9 cellular contexts compared by ENCODE assay signal in the genomic region with DNA sequence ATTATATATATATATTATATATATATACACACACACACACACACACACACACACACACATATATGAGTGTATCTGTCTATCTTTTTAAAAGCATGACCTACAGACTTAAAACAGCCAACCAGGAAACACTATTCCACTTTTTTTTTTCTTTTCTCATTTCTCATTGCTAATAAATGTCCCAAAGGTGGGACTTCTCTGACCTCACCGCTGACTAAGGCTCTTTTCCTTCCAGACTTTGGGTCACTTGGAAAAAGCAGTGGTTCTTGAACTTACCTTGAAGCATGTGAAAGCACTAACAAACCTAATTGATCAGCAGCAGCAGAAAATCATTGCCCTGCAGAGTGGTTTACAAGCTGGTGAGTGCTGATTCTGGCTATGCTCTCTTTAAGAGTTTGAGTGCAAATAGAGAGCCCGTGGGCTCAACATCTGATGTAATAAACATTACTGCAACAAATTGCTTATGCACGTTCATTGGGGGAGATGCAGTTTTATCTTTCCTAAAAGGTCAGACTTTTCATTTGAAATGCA. TPM values are rescaled to one million over a fixed set of nuclear protein-coding genes. Genes with fewer than 3 reads are reported as not detected.
DNase-seq lines count a peak whose midpoint lies in the region; ATAC-seq and TF ChIP-seq lines count a peak whose summit lies in the region.
"Had no signal": no experiment of that assay in that cellular context is flagged by ENCODE, and none has a peak within 500 bp of the region (broad histone marks: within the 10 kb centered on the region; RNA-seq: fewer than 3 reads in every experiment).

No MANE protein-coding gene starts in this region.

- TF ChIP-seq RAD21 in HCT116 (IDR thresholded peaks at IDR 0.05; ENCODE audit: low read depth) = no peak

- H3K9me2 ChIP-seq in HCT116 (ENCODE audit: insufficient read depth) = no peaks in the 10 kb centered on the region

- peaks cover 67 to 84% of the 10 kb centered on the region in 2 experiments for H3K4me1 ChIP-seq in HCT116 (ENCODE audit: control insufficient read depth in 1 of 2, insufficient read depth in 2 of 2, low read length in 2 of 2)
- H3K4me1 ChIP-seq in spleen = peaks cover 49 to 93% (median 81%) of the 10 kb centered on the region in 6 donors

- intact Hi-C loops in HCT116 (cut with micrococcal nuclease) = no loop called here
- intact Hi-C loops in spleen (cut with DNase I; ENCODE audit: low total_unique reads) = loop anchor here (5.0 to 10.0 kb wide), 2 partner anchors 154 to 266 kb away; no protein-coding TSS in a partner anchor

- no peak overlapping the region for H3K27ac ChIP-seq in HCT116 (ENCODE audit: low read depth, low read length)
- H3K27ac ChIP-seq in spleen = peak overlapping the region; percentile 37 to 99 (median 98)

- H3K27me3 ChIP-seq in HCT116 (ENCODE audit: insufficient read depth, low read length) (no peaks in the 10 kb centered on the region), spleen (replicated peaks in 1 of 7) (no peaks in the 10 kb centered on the region)

- H3K4me2 ChIP-seq in HCT116 (ENCODE audit: low read length) = peak overlapping the region; percentile 86

- CTCF ChIA-PET in HCT116 (lab: Charles Lee) = interaction anchor here (1.2 to 2.1 kb wide), 3 partner anchors 35 to 270 kb away, joined by 4 to 8 read pairs (median 5); no protein-coding TSS in a partner anchor

- no peak overlapping the region for H2AFZ ChIP-seq in HCT116 (ENCODE audit: low read depth, low read length, poor library complexity, severe bottlenecking)

- ATAC-seq in HCT116 (no peak), HG02610 (IDR thresholded peaks at IDR 0.05; ENCODE audit: unreplicated experiment) (no peak)

- POLR2A ChIA-PET in HCT116 (lab: Charles Lee) = interaction anchor here (1.4 to 5.1 kb wide), 4 partner anchors 13 to 45 kb away, joined by 4 to 39 read pairs (median 26); no protein-coding TSS in a partner anchor

- H3K4me3 ChIP-seq in HCT116 (replicated peaks in 1 of 2; ENCODE audit: low read depth in 1 of 2, low read length in 2 of 2) (peak overlapping the region; percentile 45 to 72; a peak in 3 of 4 replicates), WI38 (ENCODE audit: low read depth, low read length) (peak overlapping the region; percentile 70), foreskin fibroblast (ENCODE audit: low read depth in 1 of 2, low read length in 2 of 2) (peak overlapping the region; percentile 90 to 98), spleen (peak overlapping the region; percentile 88 to 99 (median 96))

- H3K79me2 ChIP-seq in HCT116 (ENCODE audit: insufficient read depth, low read length) = peaks cover 42% of the 10 kb centered on the region

- TF ChIP-seq POLR2A in HCT116 (IDR thresholded peaks at IDR 0.05; ENCODE audit: borderline replicate concordance, extremely low read depth, insufficient read depth, insufficient read length) (no peak), spleen (IDR thresholded peaks at IDR 0.05) (no peak)

- RAD21 ChIA-PET in HCT116 (lab: Charles Lee; ENCODE audit: low non-redundant PET in 1 of 2, low total read pairs in 2 of 2, uncharacterized antibody in 2 of 2, unreplicated experiment in 2 of 2) = no interaction called here

- WGBS in spleen, 5 donors = 24 to 57% (median 27%) methylated on average over 3 of the region's 3 CpGs

- peaks cover 8 to 31% of the 10 kb centered on the region in 2 experiments; a peak in 3 of 4 replicates for H3K36me3 ChIP-seq in HCT116 (ENCODE audit: control insufficient read depth in 1 of 2, insufficient read depth in 2 of 2, low read length in 2 of 2)
- H3K36me3 ChIP-seq in spleen = peaks cover 0 to 35% (median 12%) of the 10 kb centered on the region in 6 donors

- no peaks in the 10 kb centered on the region for H3K9me3 ChIP-seq in HCT116 (ENCODE audit: control insufficient read depth in 1 of 2, insufficient read depth in 1 of 2, low read depth in 1 of 2, low read length in 2 of 2)
- no peaks in the 10 kb centered on the region for H3K9me3 ChIP-seq in spleen

- BruUV-seq in HCT116 (replicated peaks; lab: Mats Ljungman, UMichigan) = no TSS peak

- TF ChIP-seq CTCF in HCT116 (IDR thresholded peaks at IDR 0.05 in 2 of 3, conservative IDR thresholded peaks at IDR 0.05 in 1 of 3; ENCODE audit: borderline replicate concordance in 1 of 3, insufficient read depth in 1 of 3, low read depth in 2 of 3, low read length in 2 of 3) (no peak), WI38 (IDR thresholded peaks at IDR 0.05; ENCODE audit: low read depth, low read length) (no peak), foreskin fibroblast (IDR thresholded peaks at IDR 0.05; ENCODE audit: low read depth, low read length) (no peak), spleen (IDR thresholded peaks at IDR 0.05 in 8 of 11, conservative IDR thresholded peaks at IDR 0.05 in 3 of 11) (no peak)

- DNase-seq in HCT116 (ENCODE audit: low read depth, low spot score) (no peak), foreskin fibroblast (peak in 1 of 2 donors; percentile 22), spleen (no peak), epidermal melanocyte (ENCODE audit: insufficient read length, low spot score) (no peak), amniotic stem cell (lab: John Stamatoyannopoulos, UW) (no peak), UCSD-AML1 (lab: John Stamatoyannopoulos, UW; ENCODE audit: unreplicated experiment) (no peak)
- DNase-seq: KG1 had no signal

- H3K9ac ChIP-seq in HCT116 (ENCODE audit: low read length) = peak overlapping the region; percentile 38

- peaks cover 12% of the 10 kb centered on the region; the same call in 1 of the 2 replicates for H4K20me1 ChIP-seq in HCT116 (ENCODE audit: insufficient read depth)

TF ChIP-seq in HCT116, 20 proteins besides CTCF, POLR2A, EP300 and RAD21:
- TF ChIP-seq, protein P1, sequence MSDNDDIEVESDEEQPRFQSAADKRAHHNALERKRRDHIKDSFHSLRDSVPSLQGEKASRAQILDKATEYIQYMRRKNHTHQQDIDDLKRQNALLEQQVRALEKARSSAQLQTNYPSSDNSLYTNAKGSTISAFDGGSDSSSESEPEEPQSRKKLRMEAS (IDR thresholded peaks at IDR 0.05) = no peak
- TF ChIP-seq, protein P2, sequence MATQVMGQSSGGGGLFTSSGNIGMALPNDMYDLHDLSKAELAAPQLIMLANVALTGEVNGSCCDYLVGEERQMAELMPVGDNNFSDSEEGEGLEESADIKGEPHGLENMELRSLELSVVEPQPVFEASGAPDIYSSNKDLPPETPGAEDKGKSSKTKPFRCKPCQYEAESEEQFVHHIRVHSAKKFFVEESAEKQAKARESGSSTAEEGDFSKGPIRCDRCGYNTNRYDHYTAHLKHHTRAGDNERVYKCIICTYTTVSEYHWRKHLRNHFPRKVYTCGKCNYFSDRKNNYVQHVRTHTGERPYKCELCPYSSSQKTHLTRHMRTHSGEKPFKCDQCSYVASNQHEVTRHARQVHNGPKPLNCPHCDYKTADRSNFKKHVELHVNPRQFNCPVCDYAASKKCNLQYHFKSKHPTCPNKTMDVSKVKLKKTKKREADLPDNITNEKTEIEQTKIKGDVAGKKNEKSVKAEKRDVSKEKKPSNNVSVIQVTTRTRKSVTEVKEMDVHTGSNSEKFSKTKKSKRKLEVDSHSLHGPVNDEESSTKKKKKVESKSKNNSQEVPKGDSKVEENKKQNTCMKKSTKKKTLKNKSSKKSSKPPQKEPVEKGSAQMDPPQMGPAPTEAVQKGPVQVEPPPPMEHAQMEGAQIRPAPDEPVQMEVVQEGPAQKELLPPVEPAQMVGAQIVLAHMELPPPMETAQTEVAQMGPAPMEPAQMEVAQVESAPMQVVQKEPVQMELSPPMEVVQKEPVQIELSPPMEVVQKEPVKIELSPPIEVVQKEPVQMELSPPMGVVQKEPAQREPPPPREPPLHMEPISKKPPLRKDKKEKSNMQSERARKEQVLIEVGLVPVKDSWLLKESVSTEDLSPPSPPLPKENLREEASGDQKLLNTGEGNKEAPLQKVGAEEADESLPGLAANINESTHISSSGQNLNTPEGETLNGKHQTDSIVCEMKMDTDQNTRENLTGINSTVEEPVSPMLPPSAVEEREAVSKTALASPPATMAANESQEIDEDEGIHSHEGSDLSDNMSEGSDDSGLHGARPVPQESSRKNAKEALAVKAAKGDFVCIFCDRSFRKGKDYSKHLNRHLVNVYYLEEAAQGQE (IDR thresholded peaks at IDR 0.05; ENCODE audit: low read depth) = no peak
- no peak for TF ChIP-seq ZFX (IDR thresholded peaks at IDR 0.05)
- TF ChIP-seq, protein P3, sequence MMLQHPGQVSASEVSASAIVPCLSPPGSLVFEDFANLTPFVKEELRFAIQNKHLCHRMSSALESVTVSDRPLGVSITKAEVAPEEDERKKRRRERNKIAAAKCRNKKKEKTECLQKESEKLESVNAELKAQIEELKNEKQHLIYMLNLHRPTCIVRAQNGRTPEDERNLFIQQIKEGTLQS (IDR thresholded peaks at IDR 0.05) = no peak
- TF ChIP-seq POLR2AphosphoS5 (IDR thresholded peaks at IDR 0.05; ENCODE audit: low read depth, low read length) = peak; percentile 26; the same call in 1 of the 2 replicates

RNA-seq across cellular contexts. Expression of a gene that starts 2.0 kb away (rescaled TPM):
- total RNA-seq in HCT116 (2021; ENCODE audit: unreplicated experiment) (81.6 TPM), spleen (100 to 1,000 TPM in 1 of 7 donors, 10 to 100 TPM in 6; 22.9 to 108 (median 40.3) TPM)
- polyA plus RNA-seq in HCT116 (2012) = 129 and 166 TPM in 2 replicates
- 10 to 100 TPM; 11.8 to 15.6 (median 12.7) TPM for polyA plus RNA-seq in spleen
